Comparison of ENCODE assay signal across 1 cellular context in genomic region chr4:70838972-70839536, GRCh38.
TF ChIP-seq lines count a peak whose summit lies in the region.

No MANE protein-coding gene starts in this region.

TF ChIP-seq in GM12878, 131 proteins besides CTCF, POLR2A, EP300 and RAD21 (continued from another document):
- TF ChIP-seq ZBTB11 (CRISPR knock-in tag; IDR thresholded peaks at IDR 0.05) (no peak), RFX5 (IDR thresholded peaks at IDR 0.05; ENCODE audit: low read depth, low read length) (no peak), PRDM15 (CRISPR knock-in tag; IDR thresholded peaks at IDR 0.05) (no peak), TCF7 (IDR thresholded peaks at IDR 0.05; ENCODE audit: borderline replicate concordance) (no peak), LARP7 (IDR thresholded peaks at IDR 0.05) (no peak), FOXK2 (IDR thresholded peaks at IDR 0.05) (no peak), ZNF622 (IDR thresholded peaks at IDR 0.05) (no peak), E4F1 (IDR thresholded peaks at IDR 0.05; ENCODE audit: borderline replicate concordance, partially characterized antibody) (no peak), ZBTB4 (CRISPR knock-in tag; IDR thresholded peaks at IDR 0.05) (no peak), HSF1 (IDR thresholded peaks at IDR 0.05; ENCODE audit: low read depth, low read length) (no peak)
